In genomic region chr20:9286501-9286900, GRCh38 we compare ENCODE assay signal across 17 cellular contexts.
"Had no signal": no experiment of that assay in that cellular context is flagged by ENCODE, and none has a peak within 500 bp of the region (broad histone marks: within the 10 kb centered on the region; RNA-seq: fewer than 3 reads in every experiment).

No MANE protein-coding gene starts in this region.

- H3K36me3 ChIP-seq: gastroesophageal sphincter, upper lobe of right lung had no signal

- H3K27ac ChIP-seq: epithelial cell of prostate, gastroesophageal sphincter, parathyroid adenoma, skin epidermis, testis, upper lobe of right lung, VCaP had no signal

- ATAC-seq: activated naive CD8-positive, alpha-beta T cell treated with anti-CD3 and anti-CD28 coated beads, Interleukin-2, amount 50 U/mL, for 24 hours; gastroesophageal sphincter; stimulated activated naive CD8-positive, alpha-beta T cell treated with anti-CD3 and anti-CD28 coated beads, Interleukin-15, amount 100 ng/mL, for 72 hours; upper lobe of right lung had no signal

- H2AFZ ChIP-seq: parathyroid adenoma had no signal

- H3K4me1 ChIP-seq: parathyroid adenoma, upper lobe of right lung had no signal

- H3K79me2 ChIP-seq: parathyroid adenoma had no signal

- H3K27me3 ChIP-seq: gastroesophageal sphincter, testis, upper lobe of right lung had no signal

- H3K9me3 ChIP-seq: gastroesophageal sphincter, testis, upper lobe of right lung had no signal

- DNase-seq: activated CD4-positive, alpha-beta memory T cell treated with anti-CD3 and anti-CD28 coated beads for 36 hours; activated CD8-positive, alpha-beta memory T cell treated with anti-CD3 and anti-CD28 coated beads, Interleukin-2, amount 50 U/mL, for 48 hours; activated naive CD4-positive, alpha-beta T cell treated with Interleukin-2 at 50 U/mL for 16 hours; activated naive CD8-positive, alpha-beta T cell treated with anti-CD3 and anti-CD28 coated beads, Interleukin-2, amount 50 U/mL, for 24 hours; cortex of kidney; effector CD8-positive, alpha-beta T cell; kidney; stimulated activated CD4-positive, alpha-beta T cell treated with anti-CD3 and anti-CD28 coated beads, Interleukin-4, amount 100 ng/mL, for 4 hours; stimulated activated naive CD8-positive, alpha-beta T cell treated with anti-CD3 and anti-CD28 coated beads, Interleukin-15, amount 100 ng/mL, for 72 hours; T-helper 9 cell; testis; upper lobe of right lung had no signal

- H3K4me3 ChIP-seq: gastroesophageal sphincter, skin epidermis, testis, upper lobe of right lung had no signal
